In the genomic region with DNA sequence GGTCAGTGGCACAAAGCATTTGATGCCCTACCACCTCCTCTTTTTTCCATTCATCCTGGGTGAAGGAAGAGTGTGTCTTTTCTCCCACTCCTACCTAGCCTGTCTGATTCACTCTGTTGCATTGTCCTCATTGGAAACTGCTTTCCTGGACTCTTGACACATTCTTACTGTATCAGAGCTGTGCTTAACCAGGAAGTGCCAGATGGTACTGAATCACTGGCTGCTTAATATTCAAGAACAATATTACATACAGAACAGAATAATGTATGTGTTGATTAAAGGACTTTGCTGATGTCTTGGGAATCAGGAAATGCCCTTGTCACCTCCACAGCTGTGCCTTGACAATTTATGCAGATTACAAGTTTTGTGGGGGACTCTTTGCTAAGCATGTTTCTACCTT, we compare ENCODE assay signal across 20 cellular contexts. TPM values are rescaled to one million over a fixed set of nuclear protein-coding genes. Genes with fewer than 3 reads are reported as not detected.
DNase-seq lines count a peak whose midpoint lies in the region; ATAC-seq and TF ChIP-seq lines count a peak whose summit lies in the region.
"Had no signal": no experiment of that assay in that cellular context is flagged by ENCODE, and none has a peak within 500 bp of the region (broad histone marks: within the 10 kb centered on the region; RNA-seq: fewer than 3 reads in every experiment).

No MANE protein-coding gene starts in this region.

- H3K27ac ChIP-seq in PC-3 (ENCODE audit: low read length): no peak overlapping the region
- peak overlapping the region; percentile 12 for H3K27ac ChIP-seq in epithelial cell of prostate
- H3K27ac ChIP-seq in GM23338 (ENCODE audit: low read depth): no peak overlapping the region
- H3K27ac ChIP-seq: BLaER1, body of pancreas, right atrium auricular region had no signal

- ATAC-seq in PC-3 (no peak), GM23338 (no peak), GM18505 (IDR thresholded peaks at IDR 0.05; ENCODE audit: unreplicated experiment) (no peak)
- ATAC-seq: activated CD4-positive, CD25-positive, alpha-beta regulatory T cell treated with anti-CD3 and anti-CD28 coated beads, Interleukin-2, amount 50 U/mL, for 24 hours; body of pancreas had no signal

- H3K27ac Mint-ChIP-seq in GM23338: no peak overlapping the region
- H3K27ac Mint-ChIP-seq: nephron progenitor cell; T-helper 1 cell treated with Interleukin-12 subunit alpha and Interleukin-12 subunit beta and Interleukin-4 antibody, amounts not matched to agents 30 μg/mL and 1 μg/mL, for 36 hours had no signal

- H4K20me1 ChIP-seq in PC-3 (ENCODE audit: low read length): no peaks in the 10 kb centered on the region
- no peaks in the 10 kb centered on the region for H4K20me1 ChIP-seq in GM23338 (replicated peaks; ENCODE audit: insufficient read depth)
- H4K20me1 ChIP-seq: BLaER1 had no signal

- POLR2A ChIA-PET in PC-3 (lab: Charles Lee; ENCODE audit: unreplicated experiment): no interaction called here

- H3K36me3 Mint-ChIP-seq in GM23338 (ENCODE audit: low read depth): no peaks in the 10 kb centered on the region

- no peak overlapping the region for H3K4me3 ChIP-seq in PC-3 (ENCODE audit: low read length)
- H3K4me3 ChIP-seq in GM23338: no peak overlapping the region
- H3K4me3 ChIP-seq: BLaER1, body of pancreas, right atrium auricular region had no signal

- no peaks in the 10 kb centered on the region for H3K79me2 ChIP-seq in PC-3 (ENCODE audit: low read length)
- no peaks in the 10 kb centered on the region for H3K79me2 ChIP-seq in GM23338 (replicated peaks; ENCODE audit: insufficient read depth)

- TF ChIP-seq POLR2A in GM18505 (IDR thresholded peaks at IDR 0.05; ENCODE audit: borderline replicate concordance, extremely low read depth, insufficient read depth, insufficient read length): no peak

- no peaks in the 10 kb centered on the region; the same call in 2 of the 3 replicates for H3K9me3 Mint-ChIP-seq in GM23338
- H3K9me3 Mint-ChIP-seq: T-helper 1 cell treated with Interleukin-12 subunit alpha and Interleukin-12 subunit beta and Interleukin-4 antibody, amounts not matched to agents 30 μg/mL and 1 μg/mL, for 36 hours had no signal

- H3F3A ChIP-seq in PC-3 (ENCODE audit: low read length, unreplicated experiment): no peaks in the 10 kb centered on the region
- H3F3A ChIP-seq in GM23338 (replicated peaks; ENCODE audit: low read depth): no peaks in the 10 kb centered on the region

- DNase-seq in HPDE6-E6E7 (ENCODE audit: extremely low spot score): peak; percentile 23
- peak; percentile 4 for DNase-seq in PC-3
- peak; percentile 59 for DNase-seq in epithelial cell of prostate (ENCODE audit: low read depth, low spot score)
- peak; percentile 64 for DNase-seq in pulmonary artery endothelial cell (ENCODE audit: low read depth, low spot score)
- DNase-seq in GM23338 (ENCODE audit: low spot score): no peak
- DNase-seq in NCI-H774 (lab: John Stamatoyannopoulos, UW): no peak
- DNase-seq: activated naive CD4-positive, alpha-beta T cell; body of pancreas; DMS79; foreskin melanocyte; Kasumi-1; NCI-H1417 treated with DMSO at 0.1 percent for 48 hours; NCI-H526; nephron progenitor cell; stimulated activated CD4-positive, alpha-beta T cell treated with anti-CD3 and anti-CD28 coated beads, Interleukin-1b, Interleukin-23, amount 100 ng/mL, for 48 hours had no signal

- H3K4me1 ChIP-seq in PC-3 (ENCODE audit: insufficient read depth, low read length) (no peaks in the 10 kb centered on the region), GM23338 (ENCODE audit: insufficient read depth) (no peaks in the 10 kb centered on the region)
- H3K4me1 ChIP-seq: body of pancreas, right atrium auricular region had no signal

- intact Hi-C loops in PC-3 (cut with micrococcal nuclease): no loop called here

- no peaks in the 10 kb centered on the region for H3K36me3 ChIP-seq in PC-3 (ENCODE audit: low read depth, low read length)
- no peaks in the 10 kb centered on the region for H3K36me3 ChIP-seq in GM23338 (ENCODE audit: insufficient read depth)
- H3K36me3 ChIP-seq: BLaER1, right atrium auricular region had no signal

- H3K27me3 ChIP-seq in PC-3 (ENCODE audit: low read length) (peaks cover 12% of the 10 kb centered on the region; the same call in 1 of the 2 replicates), GM23338 (ENCODE audit: insufficient read depth) (no peaks in the 10 kb centered on the region)
- H3K27me3 ChIP-seq: BLaER1, body of pancreas, right atrium auricular region had no signal

- H3K4me2 ChIP-seq in PC-3 (ENCODE audit: low read length): no peak overlapping the region
- H3K4me2 ChIP-seq in GM23338: no peak overlapping the region
- H3K4me2 ChIP-seq: BLaER1 had no signal

- CTCF ChIA-PET in PC-3 (lab: Charles Lee): no interaction called here

- H2AFZ ChIP-seq in PC-3 (ENCODE audit: low read length): no peak overlapping the region
- H2AFZ ChIP-seq in GM23338: no peak overlapping the region

- H3K4me3 Mint-ChIP-seq in GM23338: no peak overlapping the region
- H3K4me3 Mint-ChIP-seq: nephron progenitor cell; T-helper 1 cell treated with Interleukin-12 subunit alpha and Interleukin-12 subunit beta and Interleukin-4 antibody, amounts not matched to agents 30 μg/mL and 1 μg/mL, for 36 hours had no signal

- no TSS peak for BruUV-seq in PC-3 (replicated peaks; lab: Mats Ljungman, UMichigan)

- H3K9me2 ChIP-seq in PC-3 (replicated peaks; ENCODE audit: low read length) (no peaks in the 10 kb centered on the region), GM23338 (ENCODE audit: insufficient read depth) (no peaks in the 10 kb centered on the region)

- H3K9me3 ChIP-seq in PC-3 (ENCODE audit: low read length): no peaks in the 10 kb centered on the region
- H3K9me3 ChIP-seq: right atrium auricular region had no signal

- no peak overlapping the region for H3K9ac ChIP-seq in PC-3 (ENCODE audit: low read length)
- H3K9ac ChIP-seq: BLaER1 had no signal

- TF ChIP-seq CTCF in PC-3 (conservative IDR thresholded peaks at IDR 0.05; ENCODE audit: low read depth, low read length) (no peak), GM23338 (conservative IDR thresholded peaks at IDR 0.05; ENCODE audit: low read depth in 2 of 2) (no peak)

- H3K4me1 Mint-ChIP-seq in GM23338: peaks cover 12% of the 10 kb centered on the region
- H3K4me1 Mint-ChIP-seq: nephron progenitor cell had no signal

- H3K27me3 Mint-ChIP-seq in GM23338 (ENCODE audit: insufficient read depth, low read depth, poor library complexity): no peaks in the 10 kb centered on the region

TF ChIP-seq in GM23338, 12 proteins besides CTCF, POLR2A, EP300 and RAD21 (continues in another document):
- TF ChIP-seq, protein P1, sequence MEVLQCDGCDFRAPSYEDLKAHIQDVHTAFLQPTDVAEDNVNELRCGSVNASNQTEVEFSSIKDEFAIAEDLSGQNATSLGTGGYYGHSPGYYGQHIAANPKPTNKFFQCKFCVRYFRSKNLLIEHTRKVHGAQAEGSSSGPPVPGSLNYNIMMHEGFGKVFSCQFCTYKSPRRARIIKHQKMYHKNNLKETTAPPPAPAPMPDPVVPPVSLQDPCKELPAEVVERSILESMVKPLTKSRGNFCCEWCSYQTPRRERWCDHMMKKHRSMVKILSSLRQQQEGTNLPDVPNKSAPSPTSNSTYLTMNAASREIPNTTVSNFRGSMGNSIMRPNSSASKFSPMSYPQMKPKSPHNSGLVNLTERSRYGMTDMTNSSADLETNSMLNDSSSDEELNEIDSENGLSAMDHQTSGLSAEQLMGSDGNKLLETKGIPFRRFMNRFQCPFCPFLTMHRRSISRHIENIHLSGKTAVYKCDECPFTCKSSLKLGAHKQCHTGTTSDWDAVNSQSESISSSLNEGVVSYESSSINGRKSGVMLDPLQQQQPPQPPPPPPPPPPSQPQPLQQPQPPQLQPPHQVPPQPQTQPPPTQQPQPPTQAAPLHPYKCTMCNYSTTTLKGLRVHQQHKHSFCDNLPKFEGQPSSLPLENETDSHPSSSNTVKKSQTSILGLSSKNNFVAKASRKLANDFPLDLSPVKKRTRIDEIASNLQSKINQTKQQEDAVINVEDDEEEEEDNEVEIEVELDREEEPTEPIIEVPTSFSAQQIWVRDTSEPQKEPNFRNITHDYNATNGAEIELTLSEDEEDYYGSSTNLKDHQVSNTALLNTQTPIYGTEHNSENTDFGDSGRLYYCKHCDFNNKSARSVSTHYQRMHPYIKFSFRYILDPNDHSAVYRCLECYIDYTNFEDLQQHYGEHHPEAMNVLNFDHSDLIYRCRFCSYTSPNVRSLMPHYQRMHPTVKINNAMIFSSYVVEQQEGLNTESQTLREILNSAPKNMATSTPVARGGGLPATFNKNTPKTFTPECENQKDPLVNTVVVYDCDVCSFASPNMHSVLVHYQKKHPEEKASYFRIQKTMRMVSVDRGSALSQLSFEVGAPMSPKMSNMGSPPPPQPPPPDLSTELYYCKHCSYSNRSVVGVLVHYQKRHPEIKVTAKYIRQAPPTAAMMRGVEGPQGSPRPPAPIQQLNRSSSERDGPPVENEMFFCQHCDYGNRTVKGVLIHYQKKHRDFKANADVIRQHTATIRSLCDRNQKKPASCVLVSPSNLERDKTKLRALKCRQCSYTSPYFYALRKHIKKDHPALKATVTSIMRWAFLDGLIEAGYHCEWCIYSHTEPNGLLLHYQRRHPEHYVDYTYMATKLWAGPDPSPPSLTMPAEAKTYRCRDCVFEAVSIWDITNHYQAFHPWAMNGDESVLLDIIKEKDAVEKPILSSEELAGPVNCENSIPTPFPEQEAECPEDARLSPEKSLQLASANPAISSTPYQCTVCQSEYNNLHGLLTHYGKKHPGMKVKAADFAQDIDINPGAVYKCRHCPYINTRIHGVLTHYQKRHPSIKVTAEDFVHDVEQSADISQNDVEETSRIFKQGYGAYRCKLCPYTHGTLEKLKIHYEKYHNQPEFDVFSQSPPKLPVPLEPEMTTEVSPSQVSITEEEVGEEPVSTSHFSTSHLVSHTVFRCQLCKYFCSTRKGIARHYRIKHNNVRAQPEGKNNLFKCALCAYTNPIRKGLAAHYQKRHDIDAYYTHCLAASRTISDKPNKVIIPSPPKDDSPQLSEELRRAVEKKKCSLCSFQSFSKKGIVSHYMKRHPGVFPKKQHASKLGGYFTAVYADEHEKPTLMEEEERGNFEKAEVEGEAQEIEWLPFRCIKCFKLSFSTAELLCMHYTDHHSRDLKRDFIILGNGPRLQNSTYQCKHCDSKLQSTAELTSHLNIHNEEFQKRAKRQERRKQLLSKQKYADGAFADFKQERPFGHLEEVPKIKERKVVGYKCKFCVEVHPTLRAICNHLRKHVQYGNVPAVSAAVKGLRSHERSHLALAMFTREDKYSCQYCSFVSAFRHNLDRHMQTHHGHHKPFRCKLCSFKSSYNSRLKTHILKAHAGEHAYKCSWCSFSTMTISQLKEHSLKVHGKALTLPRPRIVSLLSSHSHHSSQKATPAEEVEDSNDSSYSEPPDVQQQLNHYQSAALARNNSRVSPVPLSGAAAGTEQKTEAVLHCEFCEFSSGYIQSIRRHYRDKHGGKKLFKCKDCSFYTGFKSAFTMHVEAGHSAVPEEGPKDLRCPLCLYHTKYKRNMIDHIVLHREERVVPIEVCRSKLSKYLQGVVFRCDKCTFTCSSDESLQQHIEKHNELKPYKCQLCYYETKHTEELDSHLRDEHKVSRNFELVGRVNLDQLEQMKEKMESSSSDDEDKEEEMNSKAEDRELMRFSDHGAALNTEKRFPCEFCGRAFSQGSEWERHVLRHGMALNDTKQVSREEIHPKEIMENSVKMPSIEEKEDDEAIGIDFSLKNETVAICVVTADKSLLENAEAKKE (CRISPR knock-in tag; IDR thresholded peaks at IDR 0.05): no peak

RNA-seq across cellular contexts. Expression of gene SVIP, which starts 44.4 kb away (rescaled TPM):
- total RNA-seq in PC-3 (2014; rRNA removed) (7.4 and 9.5 TPM in 2 replicates), pulmonary artery endothelial cell (15.8 and 23.6 TPM in 2 replicates)
- 4.1 and 5.4 TPM in 2 replicates for total RNA-seq in GM23338 (2014; rRNA removed; shearing (Covaris generic))
- polyA plus RNA-seq in GM23338 (2016; fragmentation: Nextera tagmentation; extraction: Ambion mirVana): 13.5 and 15.5 TPM in 2 replicates

Comparison
In these comparisons a context has a peak if more than half of its experiments do, and no peak if none do; other contexts are left out.
1. DNase-seq: peak in HPDE6-E6E7 (single experiment), PC-3 (single experiment), epithelial cell of prostate (single experiment) and pulmonary artery endothelial cell (single experiment); none in GM23338 (single experiment) and NCI-H774 (single experiment).